ENCODE assay signal across 1 cellular context in genomic region chr13:51785592-51786424, GRCh38.
A peak's percentile ranks its signal among the peaks of the same experiment; 100 is the strongest.
TF ChIP-seq lines count a peak whose summit lies in the region.

No MANE protein-coding gene starts in this region.

TF ChIP-seq in K562, 482 proteins besides CTCF, POLR2A, EP300 and RAD21 (continued from another document and continues in another):
- TF ChIP-seq AFF4 (CRISPR knock-in tag; IDR thresholded peaks at IDR 0.05) (no peak), FOSL1 (tag; conservative IDR thresholded peaks at IDR 0.05) (peak; percentile 53; the same call in 1 of the 2 replicates), NR2C1 (IDR thresholded peaks at IDR 0.05) (no peak), NR2C1 (tag; IDR thresholded peaks at IDR 0.05) (no peak), LARP7 (IDR thresholded peaks at IDR 0.05) (no peak), KLF10 (CRISPR knock-in tag; IDR thresholded peaks at IDR 0.05) (no peak), MAZ (CRISPR knock-in tag; conservative IDR thresholded peaks at IDR 0.05 in 1 of 2, IDR thresholded peaks at IDR 0.05 in 1 of 2) (peak in 1 of 2 experiments; percentile 42; a peak in 1 of 4 replicates), TAF7 (tag; IDR thresholded peaks at IDR 0.05) (no peak), NR3C1 (CRISPR knock-in tag; IDR thresholded peaks at IDR 0.05) (no peak), DPF2 (IDR thresholded peaks at IDR 0.05) (peak; percentile 50; the same call in 1 of the 2 replicates), SNRNP70 (optimal IDR thresholded peaks at IDR 0.05; ENCODE audit: low read depth, low read length) (no peak), POLR2AphosphoS5 (IDR thresholded peaks at IDR 0.05; ENCODE audit: control insufficient read depth, insufficient read depth, low read depth, low read length) (peak; percentile 62; the same call in 1 of the 2 replicates), HDAC1 (IDR thresholded peaks at IDR 0.05) (peak in 1 of 2 experiments; percentile 77; a peak in 1 of 4 replicates), HNRNPUL1 (IDR thresholded peaks at IDR 0.05; ENCODE audit: low read length) (no peak), CXXC5 (CRISPR knock-in tag; IDR thresholded peaks at IDR 0.05) (peak; percentile 81), SP1 (CRISPR knock-in tag; IDR thresholded peaks at IDR 0.05) (0 out of 2 replicates have a peak, but pooled peaks have one; percentile 34), HDAC2 (IDR thresholded peaks at IDR 0.05) (peak; percentile 69; the same call in 1 of the 2 replicates), ZNF121 (CRISPR knock-in tag; conservative IDR thresholded peaks at IDR 0.05) (no peak), ZNF740 (CRISPR knock-in tag; IDR thresholded peaks at IDR 0.05) (no peak), ZNF740 (tag; IDR thresholded peaks at IDR 0.05) (no peak), SREBF1 (IDR thresholded peaks at IDR 0.05; ENCODE audit: borderline replicate concordance, low read depth, low read length) (no peak), U2AF2 (optimal IDR thresholded peaks at IDR 0.05; ENCODE audit: low read depth, low read length) (no peak), ZNF778 (CRISPR knock-in tag; IDR thresholded peaks at IDR 0.05) (no peak), ARHGAP35 (IDR thresholded peaks at IDR 0.05; ENCODE audit: partially characterized antibody) (no peak), U2AF1 (optimal IDR thresholded peaks at IDR 0.05; ENCODE audit: low read depth, low read length) (no peak), ZNF277 (CRISPR knock-in tag; IDR thresholded peaks at IDR 0.05; ENCODE audit: borderline replicate concordance) (no peak), PHB (CRISPR knock-in tag; IDR thresholded peaks at IDR 0.05) (no peak), NFE2 (IDR thresholded peaks at IDR 0.05; ENCODE audit: low read depth) (peak; percentile 20; the same call in 1 of the 2 replicates), POLR2B (IDR thresholded peaks at IDR 0.05; ENCODE audit: low read depth, partially characterized antibody) (no peak), L3MBTL2 (IDR thresholded peaks at IDR 0.05) (0 out of 2 replicates have a peak, but pooled peaks have one; percentile 14), RBM25 (IDR thresholded peaks at IDR 0.05; ENCODE audit: low read depth, low read length, severe bottlenecking) (no peak), ZNF175 (CRISPR knock-in tag; IDR thresholded peaks at IDR 0.05; ENCODE audit: low read depth) (no peak), RBM14 (IDR thresholded peaks at IDR 0.05; ENCODE audit: borderline replicate concordance, insufficient read depth, low read depth, low read length) (no peak), PHF8 (IDR thresholded peaks at IDR 0.05; ENCODE audit: borderline replicate concordance, low read length) (no peak), ZBTB11 (CRISPR knock-in tag; IDR thresholded peaks at IDR 0.05) (0 out of 6 replicates have a peak, but pooled peaks of 1 of the 3 experiments have one; percentile 45), DIDO1 (tag; IDR thresholded peaks at IDR 0.05; ENCODE audit: low read depth) (no peak), JUND (IDR thresholded peaks at IDR 0.05; ENCODE audit: borderline replicate concordance, low read depth, low read length) (peak; percentile 13; the same call in 1 of the 2 replicates), JUND (tag; IDR thresholded peaks at IDR 0.05; ENCODE audit: borderline replicate concordance, low read depth, low read length) (peak; percentile 51; the same call in 1 of the 3 replicates), ZNF76 (CRISPR knock-in tag; IDR thresholded peaks at IDR 0.05; ENCODE audit: borderline replicate concordance) (no peak), RBM17 (IDR thresholded peaks at IDR 0.05; ENCODE audit: borderline replicate concordance, low read depth, low read length) (no peak), ZNF282 (CRISPR knock-in tag; IDR thresholded peaks at IDR 0.05) (no peak)
- TF ChIP-seq, protein P1, sequence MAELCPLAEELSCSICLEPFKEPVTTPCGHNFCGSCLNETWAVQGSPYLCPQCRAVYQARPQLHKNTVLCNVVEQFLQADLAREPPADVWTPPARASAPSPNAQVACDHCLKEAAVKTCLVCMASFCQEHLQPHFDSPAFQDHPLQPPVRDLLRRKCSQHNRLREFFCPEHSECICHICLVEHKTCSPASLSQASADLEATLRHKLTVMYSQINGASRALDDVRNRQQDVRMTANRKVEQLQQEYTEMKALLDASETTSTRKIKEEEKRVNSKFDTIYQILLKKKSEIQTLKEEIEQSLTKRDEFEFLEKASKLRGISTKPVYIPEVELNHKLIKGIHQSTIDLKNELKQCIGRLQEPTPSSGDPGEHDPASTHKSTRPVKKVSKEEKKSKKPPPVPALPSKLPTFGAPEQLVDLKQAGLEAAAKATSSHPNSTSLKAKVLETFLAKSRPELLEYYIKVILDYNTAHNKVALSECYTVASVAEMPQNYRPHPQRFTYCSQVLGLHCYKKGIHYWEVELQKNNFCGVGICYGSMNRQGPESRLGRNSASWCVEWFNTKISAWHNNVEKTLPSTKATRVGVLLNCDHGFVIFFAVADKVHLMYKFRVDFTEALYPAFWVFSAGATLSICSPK (IDR thresholded peaks at IDR 0.05; ENCODE audit: borderline replicate concordance): no peak
- TF ChIP-seq, protein P2, sequence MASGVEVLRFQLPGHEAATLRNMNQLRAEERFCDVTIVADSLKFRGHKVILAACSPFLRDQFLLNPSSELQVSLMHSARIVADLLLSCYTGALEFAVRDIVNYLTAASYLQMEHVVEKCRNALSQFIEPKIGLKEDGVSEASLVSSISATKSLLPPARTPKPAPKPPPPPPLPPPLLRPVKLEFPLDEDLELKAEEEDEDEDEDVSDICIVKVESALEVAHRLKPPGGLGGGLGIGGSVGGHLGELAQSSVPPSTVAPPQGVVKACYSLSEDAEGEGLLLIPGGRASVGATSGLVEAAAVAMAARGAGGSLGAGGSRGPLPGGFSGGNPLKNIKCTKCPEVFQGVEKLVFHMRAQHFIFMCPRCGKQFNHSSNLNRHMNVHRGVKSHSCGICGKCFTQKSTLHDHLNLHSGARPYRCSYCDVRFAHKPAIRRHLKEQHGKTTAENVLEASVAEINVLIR (CRISPR knock-in tag; IDR thresholded peaks at IDR 0.05): no peak
- TF ChIP-seq, protein P3, sequence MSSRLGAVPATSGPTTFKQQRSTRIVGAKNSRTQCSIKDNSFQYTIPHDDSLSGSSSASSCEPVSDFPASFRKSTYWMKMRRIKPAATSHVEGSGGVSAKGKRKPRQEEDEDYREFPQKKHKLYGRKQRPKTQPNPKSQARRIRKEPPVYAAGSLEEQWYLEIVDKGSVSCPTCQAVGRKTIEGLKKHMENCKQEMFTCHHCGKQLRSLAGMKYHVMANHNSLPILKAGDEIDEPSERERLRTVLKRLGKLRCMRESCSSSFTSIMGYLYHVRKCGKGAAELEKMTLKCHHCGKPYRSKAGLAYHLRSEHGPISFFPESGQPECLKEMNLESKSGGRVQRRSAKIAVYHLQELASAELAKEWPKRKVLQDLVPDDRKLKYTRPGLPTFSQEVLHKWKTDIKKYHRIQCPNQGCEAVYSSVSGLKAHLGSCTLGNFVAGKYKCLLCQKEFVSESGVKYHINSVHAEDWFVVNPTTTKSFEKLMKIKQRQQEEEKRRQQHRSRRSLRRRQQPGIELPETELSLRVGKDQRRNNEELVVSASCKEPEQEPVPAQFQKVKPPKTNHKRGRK (tag; IDR thresholded peaks at IDR 0.05): no peak
- TF ChIP-seq, protein P4, sequence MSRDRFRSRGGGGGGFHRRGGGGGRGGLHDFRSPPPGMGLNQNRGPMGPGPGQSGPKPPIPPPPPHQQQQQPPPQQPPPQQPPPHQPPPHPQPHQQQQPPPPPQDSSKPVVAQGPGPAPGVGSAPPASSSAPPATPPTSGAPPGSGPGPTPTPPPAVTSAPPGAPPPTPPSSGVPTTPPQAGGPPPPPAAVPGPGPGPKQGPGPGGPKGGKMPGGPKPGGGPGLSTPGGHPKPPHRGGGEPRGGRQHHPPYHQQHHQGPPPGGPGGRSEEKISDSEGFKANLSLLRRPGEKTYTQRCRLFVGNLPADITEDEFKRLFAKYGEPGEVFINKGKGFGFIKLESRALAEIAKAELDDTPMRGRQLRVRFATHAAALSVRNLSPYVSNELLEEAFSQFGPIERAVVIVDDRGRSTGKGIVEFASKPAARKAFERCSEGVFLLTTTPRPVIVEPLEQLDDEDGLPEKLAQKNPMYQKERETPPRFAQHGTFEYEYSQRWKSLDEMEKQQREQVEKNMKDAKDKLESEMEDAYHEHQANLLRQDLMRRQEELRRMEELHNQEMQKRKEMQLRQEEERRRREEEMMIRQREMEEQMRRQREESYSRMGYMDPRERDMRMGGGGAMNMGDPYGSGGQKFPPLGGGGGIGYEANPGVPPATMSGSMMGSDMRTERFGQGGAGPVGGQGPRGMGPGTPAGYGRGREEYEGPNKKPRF (IDR thresholded peaks at IDR 0.05; ENCODE audit: low read depth, low read length): no peak
- TF ChIP-seq, protein P5, sequence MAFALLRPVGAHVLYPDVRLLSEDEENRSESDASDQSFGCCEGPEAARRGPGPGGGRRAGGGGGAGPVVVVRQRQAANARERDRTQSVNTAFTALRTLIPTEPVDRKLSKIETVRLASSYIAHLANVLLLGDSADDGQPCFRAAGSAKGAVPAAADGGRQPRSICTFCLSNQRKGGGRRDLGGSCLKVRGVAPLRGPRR (CRISPR knock-in tag; IDR thresholded peaks at IDR 0.05): no peak
